In the genomic region with DNA sequence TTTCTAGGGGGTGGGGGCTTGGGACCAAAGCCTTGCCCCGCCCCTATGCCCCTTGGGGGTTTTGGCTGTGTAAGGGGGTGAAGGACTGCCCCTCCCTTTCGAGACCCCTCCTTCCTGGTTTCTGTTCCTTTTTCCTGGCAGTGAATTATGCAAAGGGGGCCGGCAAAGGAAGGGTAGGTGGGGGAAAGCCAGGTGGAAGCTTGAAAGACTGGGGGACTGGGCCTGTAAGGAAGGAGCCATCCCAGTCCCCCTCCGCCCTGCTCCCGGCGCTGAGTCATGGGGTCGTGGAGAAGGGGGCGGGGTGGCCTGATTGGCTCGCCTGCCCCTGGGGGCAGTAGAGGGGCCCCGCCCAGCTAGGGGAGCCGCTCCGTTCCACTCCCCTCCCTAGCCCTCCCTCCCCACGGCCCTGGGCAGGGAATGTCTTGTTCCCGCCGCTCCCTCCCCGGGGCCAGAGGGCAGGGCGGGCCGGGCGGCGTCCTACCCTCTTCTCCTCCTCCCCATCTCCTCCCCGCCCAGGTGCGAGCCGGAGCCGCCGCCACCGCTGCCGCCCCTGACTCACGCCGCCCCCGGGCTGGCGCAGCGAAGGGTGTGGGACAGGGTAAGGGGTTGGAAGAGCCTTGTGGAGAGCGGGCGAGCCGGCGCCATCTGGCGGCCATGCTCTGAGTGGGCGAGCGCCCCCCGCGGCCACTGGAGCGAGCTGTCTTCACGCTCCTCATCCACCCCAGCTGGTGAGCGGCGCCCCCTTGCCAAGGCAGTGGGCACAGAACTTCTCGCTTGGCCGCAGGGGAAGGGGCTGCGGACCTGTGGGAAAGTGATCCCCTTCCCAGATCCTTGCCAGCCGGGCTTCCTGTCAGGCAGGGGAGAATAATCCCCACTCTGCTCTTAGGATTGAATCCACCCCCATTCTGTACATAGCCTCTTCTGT, we compare ENCODE assay signal across 8 cellular contexts. TPM values are rescaled to one million over a fixed set of nuclear protein-coding genes. Genes with fewer than 3 reads are reported as not detected.
DNase-seq lines count a peak whose midpoint lies in the region; ATAC-seq, FAIRE-seq and TF ChIP-seq lines count a peak whose summit lies in the region.

No MANE protein-coding gene starts in this region.

- H4K8ac ChIP-seq in H9 (replicated peaks; ENCODE audit: insufficient read length, low read depth, low read length) = no peak overlapping the region

- no peak overlapping the region for H2BK15ac ChIP-seq in H9 (ENCODE audit: low read depth, low read length)

- H3K9me3 ChIP-seq in H9 (ENCODE audit: control insufficient read depth, low read depth, low read length) = no peaks in the 10 kb centered on the region
- no peaks in the 10 kb centered on the region for H3K9me3 ChIP-seq in adipocyte (ENCODE audit: control insufficient read depth, low read length)
- no peaks in the 10 kb centered on the region for H3K9me3 ChIP-seq in heart right ventricle

- H3K4me1 ChIP-seq in H9 (ENCODE audit: insufficient read depth, low read length) (peaks cover 3% of the 10 kb centered on the region; the same call in 1 of the 2 replicates), adipocyte (ENCODE audit: control insufficient read depth, insufficient read depth, low read length) (peaks cover 40% of the 10 kb centered on the region), heart right ventricle (peaks cover 12 to 55% (median 27%) of the 10 kb centered on the region in 9 donors)

- WGBS in H9 (ENCODE audit: extremely low coverage, insufficient read length, low lambda C conversion rate) = no CpG with 5 or more reads among the region's 49 CpGs
- 4 to 5% methylated on average over 45 to 48 of the region's 49 CpGs for WGBS in heart right ventricle, 2 donors

- H3K36me3 ChIP-seq in adipocyte (ENCODE audit: control insufficient read depth, insufficient read depth, low read length, severe bottlenecking) (peaks cover 29% of the 10 kb centered on the region), heart right ventricle (peaks cover 0 to 35% (median 9%) of the 10 kb centered on the region in 9 donors)

- intact Hi-C loops in heart right ventricle (cut with DNase I) (loop anchor here in 7 of 10 donors (1.0 to 10.0 kb wide), 8 partner anchors 16 to 62 kb away; partner anchors contain the start of genes PBXIP1 (in 2 of the 7), PYGO2 (in 2 of the 7), ADAM15 (in 1 of the 7) and CKS1B (in 1 of the 7)), posterior vena cava (cut with DNase I) (no loop called here)

- no peak overlapping the region for H4K5ac ChIP-seq in H9 (ENCODE audit: insufficient read length, low read depth, low read length)

- H3K56ac ChIP-seq in H9 (ENCODE audit: insufficient read length, low read depth, low read length) = no peak overlapping the region

- H3K4me2 ChIP-seq in H9 (ENCODE audit: insufficient read depth, insufficient read length, low read length) = peak overlapping the region; percentile 34

- no peak overlapping the region for H2AFZ ChIP-seq in H9 (ENCODE audit: low read length)

- H4K91ac ChIP-seq in H9 (ENCODE audit: insufficient read length, low read depth, low read length) = no peak overlapping the region

- no peak overlapping the region for H2BK12ac ChIP-seq in H9 (ENCODE audit: insufficient read length, low read depth, low read length)

- H3K27me3 Mint-ChIP-seq in H9 (ENCODE audit: low read depth) (peaks cover 4% of the 10 kb centered on the region), type B pancreatic cell (no peaks in the 10 kb centered on the region)

- H3K23me2 ChIP-seq in H9 (ENCODE audit: insufficient read length, low read depth, low read length, poor library complexity, severe bottlenecking) = no peaks in the 10 kb centered on the region

- H2BK120ac ChIP-seq in H9 (ENCODE audit: low read depth, low read length, poor library complexity, severe bottlenecking) = no peak overlapping the region

- H3K27ac ChIP-seq in H9 (ENCODE audit: insufficient read length, low read depth, low read length) (no peak overlapping the region), heart right ventricle (peak overlapping the region; percentile 78 to 91 (median 85))

- ATAC-seq in heart right ventricle = peak; percentile 88 to 95 (median 92)

- DNase-seq in H9 (peak; percentile 94), MV-4-11 (lab: John Stamatoyannopoulos, UW) (peak; percentile 70), SW480 (ENCODE audit: low spot score) (peak; percentile 92), adipocyte (ENCODE audit: low read depth) (peak; percentile 97), heart right ventricle (peak; percentile 88 to 89), posterior vena cava (ENCODE audit: low spot score) (peak; percentile 97), type B pancreatic cell (ENCODE audit: extremely low spot score, unreplicated experiment) (peak; percentile 94)

- H3K27ac Mint-ChIP-seq in H9 (peak overlapping the region; percentile 95 to 98 (median 95)), type B pancreatic cell (peak overlapping the region; percentile 86)

- no peak overlapping the region for H3K4ac ChIP-seq in H9 (ENCODE audit: low read depth, low read length)

- no peak overlapping the region for H3K9ac ChIP-seq in H9 (ENCODE audit: extremely low read depth, insufficient read length, low read length)
- H3K9ac ChIP-seq in adipocyte (ENCODE audit: low read length) = peak overlapping the region; percentile 84

- H3K18ac ChIP-seq in H9 (ENCODE audit: insufficient read length, low read depth, low read length) = peak overlapping the region; percentile 54

- H3K4me1 Mint-ChIP-seq in H9 = peaks cover 36 to 58% of the 10 kb centered on the region in 2 experiments
- H3K4me1 Mint-ChIP-seq in type B pancreatic cell (ENCODE audit: unreplicated experiment) = peaks cover 30% of the 10 kb centered on the region

- no peaks in the 10 kb centered on the region for H4K20me1 ChIP-seq in H9 (ENCODE audit: control insufficient read depth, insufficient read depth, insufficient read length)

- peak; percentile 100 for TF ChIP-seq CTCF in H9 (conservative IDR thresholded peaks at IDR 0.05)
- peak; percentile 97 to 100 (median 98) for TF ChIP-seq CTCF in heart right ventricle (IDR thresholded peaks at IDR 0.05)
- peak; percentile 99 for TF ChIP-seq CTCF in type B pancreatic cell (conservative IDR thresholded peaks at IDR 0.05)

- H3K4me3 ChIP-seq in adipocyte (ENCODE audit: low read length) = peak overlapping the region; percentile 69
- H3K4me3 ChIP-seq in heart right ventricle = peak overlapping the region in 9 of 10 donors; percentile 31 to 64 (median 57)

- FAIRE-seq in G401.6 (lab: Jason Lieb, UNC) = peak; percentile 95

- H3K36me3 Mint-ChIP-seq in H9 (ENCODE audit: insufficient read depth in 1 of 3, low read depth in 3 of 3) = peaks cover 8 to 38% (median 23%) of the 10 kb centered on the region in 3 experiments; a peak in 6 of 7 replicates
- H3K36me3 Mint-ChIP-seq in type B pancreatic cell = no peaks in the 10 kb centered on the region

- H3T11ph ChIP-seq in H9 (ENCODE audit: low read length) = no peak overlapping the region

- no peak overlapping the region for H2BK5ac ChIP-seq in H9 (ENCODE audit: insufficient read length, low read length)

- no peaks in the 10 kb centered on the region for H3K79me1 ChIP-seq in H9 (ENCODE audit: insufficient read depth, low read depth, low read length, poor library complexity, severe bottlenecking)

- H3K79me2 ChIP-seq in H9 (ENCODE audit: insufficient read depth, low read length) = no peaks in the 10 kb centered on the region; the same call in 1 of the 2 replicates

- no peak overlapping the region for H3K23ac ChIP-seq in H9 (ENCODE audit: insufficient read length, low read depth, low read length)

- H3K14ac ChIP-seq in H9 (ENCODE audit: insufficient read depth, low read length) = no peak overlapping the region

- H3K4me3 Mint-ChIP-seq in H9 (peak overlapping the region; percentile 50 to 72), type B pancreatic cell (peak overlapping the region; percentile 68)

- H3K9me3 Mint-ChIP-seq in H9 (no peaks in the 10 kb centered on the region; a peak in 1 of 5 replicates), type B pancreatic cell (no peaks in the 10 kb centered on the region)

- no peak overlapping the region for H2BK20ac ChIP-seq in H9 (ENCODE audit: low read depth, low read length, poor library complexity, severe bottlenecking)

- H3K27me3 ChIP-seq in H9 (ENCODE audit: insufficient read depth, low read length) = no peaks in the 10 kb centered on the region
- no peaks in the 10 kb centered on the region for H3K27me3 ChIP-seq in adipocyte (replicated peaks; ENCODE audit: control insufficient read depth, insufficient read depth, low read length)
- H3K27me3 ChIP-seq in heart right ventricle = no peaks in the 10 kb centered on the region

- H2AK5ac ChIP-seq in H9 (ENCODE audit: insufficient read length, low read length) = no peak overlapping the region

RNA-seq across cellular contexts. Expression of gene ZBTB7B, which starts 14.7 kb away (rescaled TPM):
- total RNA-seq in H9 (2021) = 33.5 and 38.3 TPM in 2 replicates
- total RNA-seq in heart right ventricle = 10 to 100 TPM; 25.7 to 54.7 (median 34.5) TPM
- polyA plus RNA-seq in heart right ventricle = 10 to 100 TPM; 41.1 to 51.6 TPM
- total RNA-seq in posterior vena cava = 10 to 100 TPM; 50.5 to 72.8 TPM
- total RNA-seq in type B pancreatic cell (ENCODE audit: low replicate concordance) = 38.1 and 75.9 TPM in 2 replicates

RNA-seq across cellular contexts. Expression of gene DCST2, which starts 16.3 kb away (rescaled TPM):
- total RNA-seq in H9 (2021) = 0.35 and 0.44 TPM in 2 replicates
- under 1 TPM in 9 of 10 donors, not detected in 1; 0.15 to 0.67 (median 0.30) TPM for total RNA-seq in heart right ventricle
- 1 to 10 TPM in 1 of 2 donors, under 1 TPM in 1; 0.38 to 1.8 TPM for polyA plus RNA-seq in heart right ventricle
- 1 to 10 TPM in 1 of 2 donors, under 1 TPM in 1; 0.48 to 1.1 TPM for total RNA-seq in posterior vena cava
- 1.6 and 2.4 TPM in 2 replicates for total RNA-seq in type B pancreatic cell (ENCODE audit: low replicate concordance)

RNA-seq across cellular contexts. Expression of gene DCST1, which starts 16.3 kb away (rescaled TPM):
- not detected in 2 replicates for total RNA-seq in H9 (2021)
- total RNA-seq in heart right ventricle = not detected
- polyA plus RNA-seq in heart right ventricle = under 1 TPM in 1 of 2 donors, not detected in 1; 0.29 TPM
- total RNA-seq in posterior vena cava = not detected
- total RNA-seq in type B pancreatic cell (ENCODE audit: low replicate concordance) = not detected in 2 replicates

RNA-seq across cellular contexts. Expression of gene LENEP, which starts 23.9 kb away (rescaled TPM):
- 1.4 and 2.8 TPM in 2 replicates for total RNA-seq in H9 (2021)
- total RNA-seq in heart right ventricle = not detected
- polyA plus RNA-seq in heart right ventricle = not detected
- not detected for total RNA-seq in posterior vena cava
- 0.52 and 1.1 TPM in 2 replicates for total RNA-seq in type B pancreatic cell (ENCODE audit: low replicate concordance)

RNA-seq across cellular contexts. Expression of gene ADAM15, which starts 33.8 kb away (rescaled TPM):
- total RNA-seq in H9 (2021) = 29.6 and 30.6 TPM in 2 replicates
- total RNA-seq in heart right ventricle = 100 to 1,000 TPM in 1 of 10 donors, 10 to 100 TPM in 9; 46.7 to 146 (median 58.5) TPM
- polyA plus RNA-seq in heart right ventricle = 100 to 1,000 TPM; 144 to 305 TPM
- 100 to 1,000 TPM; 146 to 178 TPM for total RNA-seq in posterior vena cava
- total RNA-seq in type B pancreatic cell (ENCODE audit: low replicate concordance) = 61.9 and 69.0 TPM in 2 replicates

Comparison
In these comparisons a context has a peak if more than half of its experiments do, and no peak if none do; other contexts are left out.
1. intact Hi-C loops: an anchor here in heart right ventricle (1.0 to 10.0 kb wide); none called in posterior vena cava.